ENCODE assay signal across 5 cellular contexts in genomic region chr5:125863579-125863978, GRCh38.
"Had no signal": no experiment of that assay in that cellular context is flagged by ENCODE, and none has a peak within 500 bp of the region (broad histone marks: within the 10 kb centered on the region; RNA-seq: fewer than 3 reads in every experiment).

No MANE protein-coding gene starts in this region.

- H3K4me3 ChIP-seq: GM23338, K562 had no signal

- H3K4me2 ChIP-seq: GM23338 had no signal

- H2AFZ ChIP-seq: GM23338 had no signal

- DNase-seq: H9, HCEC 1CT, IMR-90 had no signal
